ENCODE assay signal across 18 cellular contexts in genomic region chr12:68835333-68835908, GRCh38. TPM values are rescaled to one million over a fixed set of nuclear protein-coding genes. Genes with fewer than 3 reads are reported as not detected.
DNase-seq lines count a peak whose midpoint lies in the region; ATAC-seq and TF ChIP-seq lines count a peak whose summit lies in the region.
"Had no signal": no experiment of that assay in that cellular context is flagged by ENCODE, and none has a peak within 500 bp of the region (broad histone marks: within the 10 kb centered on the region; RNA-seq: fewer than 3 reads in every experiment).

No MANE protein-coding gene starts in this region.

- peak overlapping the region in 4 of 6 donors; percentile 36 to 72 (median 60) for H3K27ac Mint-ChIP-seq in naive B cell
- H3K27ac Mint-ChIP-seq: activated naive CD8-positive, alpha-beta T cell treated with anti-CD3 and anti-CD28 coated beads, Interleukin-2, amount 10 ng/mL, durations not matched to agents 7 days and 5 days; stimulated activated naive CD8-positive, alpha-beta T cell treated with anti-CD3 and anti-CD28 coated beads, Interleukin-15, Interleukin-2, amounts not matched to agents 100 ng/mL and 50 ng/mL, for 24 hours had no signal

- no peak overlapping the region for H3K4me3 ChIP-seq in BLaER1 treated with 17β-estradiol and CSF1 and Interleukin-3, amounts not matched to agents 10 nM and 100 nM
- H3K4me3 ChIP-seq: skin epidermis had no signal

- no peak overlapping the region for H3K4me3 Mint-ChIP-seq in naive B cell
- H3K4me3 Mint-ChIP-seq: activated naive CD8-positive, alpha-beta T cell treated with anti-CD3 and anti-CD28 coated beads, Interleukin-2, amount 10 ng/mL, durations not matched to agents 7 days and 5 days; CD4-positive, CD25-positive, alpha-beta regulatory T cell; stimulated activated naive CD8-positive, alpha-beta T cell treated with anti-CD3 and anti-CD28 coated beads, Interleukin-15, Interleukin-2, amounts not matched to agents 100 ng/mL and 50 ng/mL, for 24 hours had no signal

- H3K9me3 ChIP-seq in BLaER1 treated with 17β-estradiol and CSF1 and Interleukin-3, amounts not matched to agents 10 nM and 100 nM (replicated peaks in 1 of 11) = no peaks in the 10 kb centered on the region

- H3K4me1 Mint-ChIP-seq in naive B cell = peaks cover 0 to 4% (median 0%) of the 10 kb centered on the region in 3 donors

- no peak for DNase-seq in naive B cell
- DNase-seq in hippocampal formation (lab: John Stamatoyannopoulos, UW) = no peak
- no peak for DNase-seq in stimulated activated naive CD4-positive, alpha-beta T cell treated with Interleukin-2 at 50 U/mL for 16 hours (lab: John Stamatoyannopoulos, UW)
- DNase-seq: activated naive CD8-positive, alpha-beta T cell treated with anti-CD3 and anti-CD28 coated beads, Interleukin-2, amount 10 ng/mL, durations not matched to agents 7 days and 5 days; CD4-positive, CD25-positive, alpha-beta regulatory T cell; cerebellar nuclear complex; Karpas-422; NCI-H1417 treated with DMSO at 0.1 percent for 48 hours; NCI-H446; occipital lobe; OCI-M1; SW 1271 had no signal

- H3K4me1 ChIP-seq in BLaER1 treated with 17β-estradiol and CSF1 and Interleukin-3, amounts not matched to agents 10 nM and 100 nM = peaks cover 39 to 65% (median 48%) of the 10 kb centered on the region in 10 experiments

- no peaks in the 10 kb centered on the region for H3K9me3 Mint-ChIP-seq in naive B cell
- H3K9me3 Mint-ChIP-seq: activated naive CD8-positive, alpha-beta T cell treated with anti-CD3 and anti-CD28 coated beads, Interleukin-2, amount 10 ng/mL, durations not matched to agents 7 days and 5 days; stimulated activated naive CD8-positive, alpha-beta T cell treated with anti-CD3 and anti-CD28 coated beads, Interleukin-15, Interleukin-2, amounts not matched to agents 100 ng/mL and 50 ng/mL, for 24 hours had no signal

- peaks cover 92 to 97% (median 94%) of the 10 kb centered on the region in 11 experiments for H3K36me3 ChIP-seq in BLaER1 treated with 17β-estradiol and CSF1 and Interleukin-3, amounts not matched to agents 10 nM and 100 nM

- H3K27me3 ChIP-seq in BLaER1 treated with 17β-estradiol and CSF1 and Interleukin-3, amounts not matched to agents 10 nM and 100 nM = no peaks in the 10 kb centered on the region

- peaks cover 11 to 32% of the 10 kb centered on the region in 2 donors for H3K36me3 Mint-ChIP-seq in naive B cell

- H4K20me1 ChIP-seq in BLaER1 treated with 17β-estradiol and CSF1 and Interleukin-3, amounts not matched to agents 10 nM and 100 nM = peaks cover 89 to 98% (median 96%) of the 10 kb centered on the region in 11 experiments

- peak; percentile 29 for TF ChIP-seq POLR2A in GM15510 (IDR thresholded peaks at IDR 0.05; ENCODE audit: borderline replicate concordance, extremely low read depth, insufficient read length)

- H3K27me3 Mint-ChIP-seq in naive B cell = no peaks in the 10 kb centered on the region
- H3K27me3 Mint-ChIP-seq: activated naive CD8-positive, alpha-beta T cell treated with anti-CD3 and anti-CD28 coated beads, Interleukin-2, amount 10 ng/mL, durations not matched to agents 7 days and 5 days; CD4-positive, CD25-positive, alpha-beta regulatory T cell; stimulated activated naive CD8-positive, alpha-beta T cell treated with anti-CD3 and anti-CD28 coated beads, Interleukin-15, Interleukin-2, amounts not matched to agents 100 ng/mL and 50 ng/mL, for 24 hours had no signal

- no peak for ATAC-seq in naive B cell (ENCODE audit: low read depth in 2 of 2)
- ATAC-seq in GM21825 (IDR thresholded peaks at IDR 0.05; ENCODE audit: unreplicated experiment) = no peak

- H3K9ac ChIP-seq in BLaER1 treated with 17β-estradiol and CSF1 and Interleukin-3, amounts not matched to agents 10 nM and 100 nM = peak overlapping the region in 9 of 11 experiments; percentile 9 to 47 (median 40); a peak in 6 of 22 replicates

- H3K27ac ChIP-seq in BLaER1 treated with 17β-estradiol and CSF1 and Interleukin-3, amounts not matched to agents 10 nM and 100 nM = peak overlapping the region in 10 of 11 experiments; percentile 8 to 51 (median 43); a peak in 15 of 22 replicates
- peak overlapping the region; percentile 30 for H3K27ac ChIP-seq in angular gyrus (ENCODE audit: low read depth, low read length)

- H3K4me2 ChIP-seq in BLaER1 treated with 17β-estradiol and CSF1 and Interleukin-3, amounts not matched to agents 10 nM and 100 nM = peak overlapping the region in 10 of 11 experiments; percentile 10 to 65 (median 49); a peak in 18 of 22 replicates

RNA-seq across cellular contexts. Expression of gene MDM2, which starts 27.4 kb away (rescaled TPM):
- polyA plus RNA-seq in naive B cell (ENCODE audit: low read depth in 6 of 6) = 10 to 100 TPM; 21.6 to 31.1 (median 25.6) TPM
